Comparison of ENCODE assay signal across 25 cellular contexts in the genomic region with DNA sequence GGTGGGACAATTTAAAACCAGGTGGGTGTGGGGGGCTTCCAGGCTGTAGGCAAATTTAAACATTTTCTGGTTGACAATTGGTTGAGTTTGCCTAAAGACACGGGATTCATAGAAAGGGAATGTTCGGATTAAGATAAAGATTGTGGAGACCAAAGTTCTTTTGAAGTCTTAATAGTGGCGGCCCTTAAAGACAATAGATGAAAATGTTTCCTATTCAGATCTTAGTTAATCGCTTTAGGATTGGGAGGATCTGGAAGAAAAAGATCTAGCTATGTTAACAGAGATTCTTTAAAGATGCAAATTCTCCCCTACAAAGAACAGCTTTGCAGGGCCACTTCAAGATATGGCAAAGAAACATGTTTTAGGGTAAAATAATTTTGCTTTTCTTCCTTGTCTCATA. TPM values are rescaled to one million over a fixed set of nuclear protein-coding genes. Genes with fewer than 3 reads are reported as not detected.
DNase-seq lines count a peak whose midpoint lies in the region; ATAC-seq and TF ChIP-seq lines count a peak whose summit lies in the region.
"Had no signal": no experiment of that assay in that cellular context is flagged by ENCODE, and none has a peak within 500 bp of the region (broad histone marks: within the 10 kb centered on the region; RNA-seq: fewer than 3 reads in every experiment).

No MANE protein-coding gene starts in this region.

- H4K91ac ChIP-seq in H9 (ENCODE audit: insufficient read length, low read depth, low read length) = no peak overlapping the region

- H2BK12ac ChIP-seq in H9 (ENCODE audit: insufficient read length, low read depth, low read length) = no peak overlapping the region

- H3K4me1 ChIP-seq in H9 (ENCODE audit: insufficient read depth, low read length) (no peaks in the 10 kb centered on the region), HUES64 (ENCODE audit: insufficient read depth, low read length) (peaks cover 20% of the 10 kb centered on the region), endodermal cell (ENCODE audit: control insufficient read depth, insufficient read depth, low read length) (no peaks in the 10 kb centered on the region)
- H3K4me1 ChIP-seq: A549, BE2C had no signal

- peaks cover 23 to 64% (median 35%) of the 10 kb centered on the region in 3 experiments for H3K36me3 Mint-ChIP-seq in H9 (ENCODE audit: insufficient read depth in 1 of 3, low read depth in 3 of 3)
- peaks cover 14% of the 10 kb centered on the region for H3K36me3 Mint-ChIP-seq in endodermal cell (ENCODE audit: low read depth)
- H3K36me3 Mint-ChIP-seq in type B pancreatic cell = peaks cover 11% of the 10 kb centered on the region

- H2AK5ac ChIP-seq in H9 (ENCODE audit: insufficient read length, low read length) = no peak overlapping the region

- no peak overlapping the region; the same call in 1 of the 2 replicates for H3K4me3 ChIP-seq in HUES64 (ENCODE audit: low read length)
- peak overlapping the region; percentile 46 for H3K4me3 ChIP-seq in endodermal cell (ENCODE audit: low read length)
- H3K4me3 ChIP-seq: A549, GM23248, HAP-1 had no signal

- H3K27me3 Mint-ChIP-seq in H9 (ENCODE audit: low read depth) = peaks cover 3% of the 10 kb centered on the region; the same call in 1 of the 2 replicates
- H3K27me3 Mint-ChIP-seq in endodermal cell (ENCODE audit: insufficient read depth) = peaks cover 3% of the 10 kb centered on the region
- H3K27me3 Mint-ChIP-seq in type B pancreatic cell = no peaks in the 10 kb centered on the region

- no peak overlapping the region for H2AFZ ChIP-seq in H9 (ENCODE audit: low read length)
- H2AFZ ChIP-seq: GM23248 had no signal

- no peak overlapping the region for H3K14ac ChIP-seq in H9 (ENCODE audit: insufficient read depth, low read length)

- H3T11ph ChIP-seq in H9 (ENCODE audit: low read length) = no peak overlapping the region

- H3K27ac Mint-ChIP-seq in H9 (peak overlapping the region; percentile 68 to 92 (median 74); a peak in 3 of 7 replicates), endodermal cell (no peak overlapping the region), type B pancreatic cell (peak overlapping the region; percentile 80)
- H3K27ac Mint-ChIP-seq: CD14-positive monocyte; CD4-positive, alpha-beta T cell; HFFc6 had no signal

- ATAC-seq in omental fat pad (ENCODE audit: low FRiP score) = no peak
- ATAC-seq: A549 had no signal

- no CpG with 5 or more reads among the region's 4 CpGs for WGBS in H9 (ENCODE audit: extremely low coverage, insufficient read length, low lambda C conversion rate)
- 62% methylated on average over 4 of the region's 4 CpGs for WGBS in HUES64
- WGBS in endodermal cell (ENCODE audit: insufficient coverage in 1 of 2, insufficient read length in 1 of 2), 2 experiments = 63 to 66% methylated on average over 4 of the region's 4 CpGs

- no peak overlapping the region for H2BK5ac ChIP-seq in H9 (ENCODE audit: insufficient read length, low read length)

- H3K27me3 ChIP-seq in H9 (ENCODE audit: insufficient read depth, low read length) (no peaks in the 10 kb centered on the region), HUES64 (ENCODE audit: insufficient read depth, low read length) (no peaks in the 10 kb centered on the region), endodermal cell (ENCODE audit: control insufficient read depth, insufficient read depth, low read length, poor library complexity, severe bottlenecking) (no peaks in the 10 kb centered on the region)

- no peaks in the 10 kb centered on the region for H4K20me1 ChIP-seq in H9 (ENCODE audit: control insufficient read depth, insufficient read depth, insufficient read length)
- H4K20me1 ChIP-seq: BLaER1 treated with 17β-estradiol and CSF1 and Interleukin-3, amounts not matched to agents 10 nM and 100 nM had no signal

- H3K18ac ChIP-seq in H9 (ENCODE audit: insufficient read length, low read depth, low read length) = no peak overlapping the region

- H3K4me1 Mint-ChIP-seq in H9 (peaks cover 38 to 44% of the 10 kb centered on the region in 2 experiments), endodermal cell (peaks cover 2% of the 10 kb centered on the region), type B pancreatic cell (ENCODE audit: unreplicated experiment) (peaks cover 5% of the 10 kb centered on the region)

- H3K9ac ChIP-seq in H9 (ENCODE audit: extremely low read depth, insufficient read length, low read length) = no peak overlapping the region
- peak overlapping the region; percentile 56; the same call in 1 of the 2 replicates for H3K9ac ChIP-seq in HUES64 (ENCODE audit: low read depth, low read length)
- H3K9ac ChIP-seq in endodermal cell (ENCODE audit: extremely low read depth, low read length, poor library complexity, severe bottlenecking) = no peak overlapping the region
- H3K9ac ChIP-seq: GM23248 had no signal

- H3K27ac ChIP-seq in H9 (ENCODE audit: insufficient read length, low read depth, low read length) (no peak overlapping the region), HUES64 (ENCODE audit: low read depth, low read length) (peak overlapping the region; percentile 97), endodermal cell (ENCODE audit: low read depth, low read length) (no peak overlapping the region)
- H3K27ac ChIP-seq: A549, GM23248 had no signal

- no peak overlapping the region for H4K5ac ChIP-seq in H9 (ENCODE audit: insufficient read length, low read depth, low read length)

- H3K4ac ChIP-seq in H9 (ENCODE audit: low read depth, low read length) = no peak overlapping the region

- H3K23ac ChIP-seq in H9 (ENCODE audit: insufficient read length, low read depth, low read length) = no peak overlapping the region

- no peak for DNase-seq in H9
- no peak for DNase-seq in endodermal cell
- DNase-seq in type B pancreatic cell (ENCODE audit: extremely low spot score, unreplicated experiment) = no peak
- no peak for DNase-seq in omental fat pad (ENCODE audit: low spot score)
- no peak for DNase-seq in activated CD4-positive, alpha-beta T cell treated with anti-CD3 and anti-CD28 coated beads for 4 hours
- no peak for DNase-seq in OCI-M2 (lab: John Stamatoyannopoulos, UW; ENCODE audit: unreplicated experiment)
- DNase-seq: 8988T; ACHN; AML-193; BE2C; CD4-positive, alpha-beta T cell; CD8-positive, alpha-beta memory T cell; DMS 273 treated with DMSO at 0.1 percent for 48 hours; DMS79 treated with DMSO at 0.1 percent for 48 hours; GF-D8; GM23248; HFFc6 had no signal

- H3K9me3 ChIP-seq in H9 (ENCODE audit: control insufficient read depth, low read depth, low read length) (peaks cover 19% of the 10 kb centered on the region), HUES64 (ENCODE audit: insufficient read depth, low read depth, low read length) (peaks cover 41% of the 10 kb centered on the region), endodermal cell (ENCODE audit: control insufficient read depth, low read length) (peaks cover 73% of the 10 kb centered on the region)
- H3K9me3 ChIP-seq: BE2C had no signal

- H2BK120ac ChIP-seq in H9 (ENCODE audit: low read depth, low read length, poor library complexity, severe bottlenecking) = no peak overlapping the region

- H3K4me2 ChIP-seq in H9 (ENCODE audit: insufficient read depth, insufficient read length, low read length) = no peak overlapping the region
- H3K4me2 ChIP-seq: A549 had no signal

- TF ChIP-seq CTCF in H9 (conservative IDR thresholded peaks at IDR 0.05) (no peak), endodermal cell (conservative IDR thresholded peaks at IDR 0.05) (no peak), type B pancreatic cell (conservative IDR thresholded peaks at IDR 0.05) (no peak), omental fat pad (IDR thresholded peaks at IDR 0.05) (no peak)

- no peak overlapping the region for H2BK15ac ChIP-seq in H9 (ENCODE audit: low read depth, low read length)

- peaks cover 50 to 52% of the 10 kb centered on the region in 2 experiments for H3K9me3 Mint-ChIP-seq in H9
- peaks cover 78% of the 10 kb centered on the region for H3K9me3 Mint-ChIP-seq in endodermal cell
- peaks cover 12% of the 10 kb centered on the region for H3K9me3 Mint-ChIP-seq in type B pancreatic cell
- H3K9me3 Mint-ChIP-seq: CD4-positive, alpha-beta T cell had no signal

- no peaks in the 10 kb centered on the region for H3K79me2 ChIP-seq in H9 (ENCODE audit: insufficient read depth, low read length)

- H3K36me3 ChIP-seq in HUES64 (ENCODE audit: insufficient read depth, low read length) (peaks cover 34% of the 10 kb centered on the region), endodermal cell (ENCODE audit: control insufficient read depth, insufficient read depth, low read length) (no peaks in the 10 kb centered on the region)
- H3K36me3 ChIP-seq: BE2C, HAP-1 had no signal

- no peak overlapping the region for H3K56ac ChIP-seq in H9 (ENCODE audit: insufficient read length, low read depth, low read length)

- H4K8ac ChIP-seq in H9 (replicated peaks; ENCODE audit: insufficient read length, low read depth, low read length) = no peak overlapping the region

- no peaks in the 10 kb centered on the region for H3K79me1 ChIP-seq in H9 (ENCODE audit: insufficient read depth, low read depth, low read length, poor library complexity, severe bottlenecking)

- H3K23me2 ChIP-seq in H9 (ENCODE audit: insufficient read length, low read depth, low read length, poor library complexity, severe bottlenecking) = peaks cover under 1% of the 10 kb centered on the region

- no peak overlapping the region for H2BK20ac ChIP-seq in H9 (ENCODE audit: low read depth, low read length, poor library complexity, severe bottlenecking)

- peak overlapping the region in 1 of 2 experiments; percentile 32; a peak in 1 of 5 replicates for H3K4me3 Mint-ChIP-seq in H9
- no peak overlapping the region for H3K4me3 Mint-ChIP-seq in endodermal cell
- peak overlapping the region; percentile 48 for H3K4me3 Mint-ChIP-seq in type B pancreatic cell
- H3K4me3 Mint-ChIP-seq: CD14-positive monocyte; CD4-positive, alpha-beta T cell; CD8-positive, alpha-beta memory T cell; HFFc6 had no signal

RNA-seq across cellular contexts. Expression of a gene that starts 4.8 kb away (rescaled TPM):
- total RNA-seq in H9 (2021) = 1.0 and 1.4 TPM in 2 replicates
- not detected for polyA plus RNA-seq in HUES64 (2013, experiment 1 of 2)
- 0.89 TPM for polyA plus RNA-seq in HUES64 (2013, experiment 2 of 2)
- total RNA-seq in endodermal cell = under 1 TPM in 1 of 2 donors, not detected in 1; 0.24 TPM
- 0.25 TPM for polyA plus RNA-seq in endodermal cell (2013, experiment 1 of 2)
- 0.62 TPM for polyA plus RNA-seq in endodermal cell (2013, experiment 2 of 2)
- total RNA-seq in type B pancreatic cell (ENCODE audit: low replicate concordance) = 1.0 and 5.3 TPM in 2 replicates
- 1 to 10 TPM in 3 of 4 donors, not detected in 1; 1.1 to 1.7 (median 1.4) TPM for total RNA-seq in omental fat pad
- total RNA-seq: CD4-positive, alpha-beta T cell; CD8-positive, alpha-beta memory T cell; Daoy; G401; GM23248; H4; HFFc6 had no signal
- polyA plus RNA-seq: CD14-positive monocyte; CD8-positive, alpha-beta memory T cell; GM23248 had no signal

RNA-seq across cellular contexts. Expression of a gene that starts 4.8 kb away (rescaled TPM):
- total RNA-seq in H9 (2021) = 13.1 and 16.9 TPM in 2 replicates
- polyA plus RNA-seq in HUES64 (2013, experiment 1 of 2) = 2.0 TPM
- 1.5 TPM for polyA plus RNA-seq in HUES64 (2013, experiment 2 of 2)
- 1 to 10 TPM; 3.4 to 8.4 TPM for total RNA-seq in endodermal cell
- polyA plus RNA-seq in endodermal cell (2013, experiment 1 of 2) = 0.96 TPM
- 1.1 TPM for polyA plus RNA-seq in endodermal cell (2013, experiment 2 of 2)
- total RNA-seq in type B pancreatic cell (ENCODE audit: low replicate concordance) = 13.9 and 44.6 TPM in 2 replicates
- total RNA-seq in omental fat pad = 1 to 10 TPM in 2 of 4 donors, under 1 TPM in 1, not detected in 1; 0.50 to 6.5 (median 1.1) TPM
